Comparison of ENCODE assay signal across 18 cellular contexts in genomic region chr14:96309907-96310330, GRCh38. TPM values are rescaled to one million over a fixed set of nuclear protein-coding genes. Genes with fewer than 3 reads are reported as not detected.
DNase-seq lines count a peak whose midpoint lies in the region; ATAC-seq and TF ChIP-seq lines count a peak whose summit lies in the region.
"Had no signal": no experiment of that assay in that cellular context is flagged by ENCODE, and none has a peak within 500 bp of the region (broad histone marks: within the 10 kb centered on the region; RNA-seq: fewer than 3 reads in every experiment).

No MANE protein-coding gene starts in this region.

- no peaks in the 10 kb centered on the region for H3K27me3 Mint-ChIP-seq in nephron (ENCODE audit: low read depth)
- H3K27me3 Mint-ChIP-seq in mesothelial cell of epicardium (ENCODE audit: low read depth): no peaks in the 10 kb centered on the region
- H3K27me3 Mint-ChIP-seq: naive thymus-derived CD8-positive, alpha-beta T cell had no signal

- H3K36me3 Mint-ChIP-seq in nephron (ENCODE audit: low read depth): peaks cover 38% of the 10 kb centered on the region
- peaks cover 44% of the 10 kb centered on the region for H3K36me3 Mint-ChIP-seq in mesothelial cell of epicardium

- TF ChIP-seq CTCF in nephron (IDR thresholded peaks at IDR 0.05; ENCODE audit: unreplicated experiment in 3 of 3) (no peak), GM13976 (IDR thresholded peaks at IDR 0.05; ENCODE audit: borderline replicate concordance, control extremely low read depth, extremely low read depth, insufficient read depth, missing control alignments) (no peak), mesothelial cell of epicardium (IDR thresholded peaks at IDR 0.05; ENCODE audit: unreplicated experiment) (no peak)

- no peak for ATAC-seq in GM18909 (IDR thresholded peaks at IDR 0.05; ENCODE audit: poor library complexity, unreplicated experiment)
- ATAC-seq: activated naive CD4-positive, alpha-beta T cell treated with anti-CD3 and anti-CD28 coated beads, Interleukin-2, amount 50 U/mL, for 72 hours; naive thymus-derived CD8-positive, alpha-beta T cell had no signal

- H3K9me3 Mint-ChIP-seq in nephron: no peaks in the 10 kb centered on the region
- H3K9me3 Mint-ChIP-seq in mesothelial cell of epicardium: no peaks in the 10 kb centered on the region
- H3K9me3 Mint-ChIP-seq: activated naive CD4-positive, alpha-beta T cell treated with anti-CD3 and anti-CD28 coated beads, Interleukin-2, amount 50 U/mL, for 72 hours; naive thymus-derived CD8-positive, alpha-beta T cell had no signal

- DNase-seq in EH (ENCODE audit: low read depth) (peak; percentile 22), LoVo (ENCODE audit: low spot score) (peak; percentile 3), dermis blood vessel endothelial cell (peak; percentile 30), GM13976 (ENCODE audit: low spot score) (no peak), mesothelial cell of epicardium (ENCODE audit: low spot score in 2 of 2, unreplicated experiment in 2 of 2) (no peak), T-helper 9 cell (no peak)
- DNase-seq: KG1; NCI-H1436 treated with DMSO at 0.1 percent for 48 hours; retina; stimulated activated CD4-positive, alpha-beta T cell treated with anti-CD3 and anti-CD28 coated beads, Interleukin-1b, Interleukin-23, amount 100 ng/mL, for 48 hours; SW 1271 had no signal

- H3K4me3 Mint-ChIP-seq in nephron (no peak overlapping the region), mesothelial cell of epicardium (no peak overlapping the region)
- H3K4me3 Mint-ChIP-seq: naive thymus-derived CD8-positive, alpha-beta T cell had no signal

- H3K27ac Mint-ChIP-seq in nephron: peak overlapping the region; percentile 95 to 100 (median 96)
- H3K27ac Mint-ChIP-seq in mesothelial cell of epicardium: no peak overlapping the region
- H3K27ac Mint-ChIP-seq: naive thymus-derived CD8-positive, alpha-beta T cell had no signal

- H3K4me1 Mint-ChIP-seq in nephron (peaks cover 4% of the 10 kb centered on the region), mesothelial cell of epicardium (no peaks in the 10 kb centered on the region)
- H3K4me1 Mint-ChIP-seq: naive thymus-derived CD8-positive, alpha-beta T cell had no signal

- in situ Hi-C loops in GM13976 (cut with MboI; ENCODE audit: low sequenced_read_pairs, unreplicated experiment): no loop called here

RNA-seq across cellular contexts. Expression of gene ATG2B, which starts 53.2 kb away (rescaled TPM):
- 20.1 and 22.5 TPM in 2 replicates for total RNA-seq in dermis blood vessel endothelial cell
- total RNA-seq in mesothelial cell of epicardium: 24.2 to 25.6 TPM (median 25.3 TPM) in 3 replicates

RNA-seq across cellular contexts. Expression of gene GSKIP, which starts 53.4 kb away (rescaled TPM):
- total RNA-seq in dermis blood vessel endothelial cell (73.0 and 117 TPM in 2 replicates), mesothelial cell of epicardium (12.2 to 13.7 TPM (median 13.6 TPM) in 3 replicates)

RNA-seq across cellular contexts. Expression of gene BDKRB1, which starts 53.9 kb away (rescaled TPM):
- not detected in 2 replicates for total RNA-seq in dermis blood vessel endothelial cell
- total RNA-seq in mesothelial cell of epicardium: 10.4 to 12.5 TPM (median 10.9 TPM) in 3 replicates
- total RNA-seq: activated naive CD4-positive, alpha-beta T cell treated with anti-CD3 and anti-CD28 coated beads, Interleukin-2, amount 50 U/mL, for 72 hours; endothelial cell of umbilical vein; glomerular endothelial cell; naive thymus-derived CD8-positive, alpha-beta T cell; NCI-H460 had no signal

Comparison
In these comparisons a context has a peak if more than half of its experiments do, and no peak if none do; other contexts are left out.
1. DNase-seq: peak in EH (single experiment), LoVo (single experiment) and dermis blood vessel endothelial cell (single experiment); none in GM13976 (single experiment), mesothelial cell of epicardium (0 of 2) and T-helper 9 cell (single experiment).
2. RNA of gene BDKRB1, which starts 53.9 kb away (total RNA-seq): 10.4 to 12.5 TPM in mesothelial cell of epicardium; not detected in dermis blood vessel endothelial cell; every median in the first group is over 10 times any median in the second.